8 cellular contexts compared by ENCODE assay signal in the genomic region with DNA sequence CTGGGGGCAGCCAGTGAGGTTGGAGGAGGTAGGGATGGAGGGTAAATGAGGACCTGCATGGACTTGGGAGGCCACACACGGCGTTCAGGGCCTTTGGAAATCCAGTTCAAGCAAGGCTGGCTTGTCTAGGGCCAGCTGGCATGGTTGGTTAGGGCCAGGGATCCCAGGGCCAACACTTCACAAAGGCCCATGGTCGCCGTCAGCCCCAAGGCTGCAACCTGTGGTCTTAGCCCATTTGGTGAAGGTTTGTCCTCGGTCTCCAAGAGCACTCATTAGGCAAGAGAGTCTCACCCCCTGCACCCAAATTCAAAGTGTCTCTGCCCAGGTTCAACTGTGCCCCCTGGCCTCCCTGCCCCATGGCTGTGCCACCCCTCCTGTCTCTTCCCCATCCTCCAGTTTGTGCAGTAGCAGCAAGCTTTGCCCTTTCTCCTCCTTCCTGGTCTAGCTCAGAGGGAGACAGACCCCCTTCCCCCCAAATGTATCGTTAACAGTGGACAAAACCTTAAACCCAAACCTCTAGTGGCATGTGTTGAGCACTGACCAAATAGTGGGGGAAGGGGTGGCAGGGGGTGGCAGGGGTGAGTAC.
A peak's percentile ranks its signal among the peaks of the same experiment; 100 is the strongest.
DNase-seq lines count a peak whose midpoint lies in the region; ATAC-seq and TF ChIP-seq lines count a peak whose summit lies in the region.

No MANE protein-coding gene starts in this region.

- POLR2A ChIA-PET in CD4-positive, alpha-beta memory T cell (lab: Charles Lee; ENCODE audit: partially characterized antibody), result interaction anchor here (1.5 to 2.3 kb wide), 5 partner anchors 182 to 380 kb away, joined by 4 to 10 read pairs (median 7); a partner anchor contains a TSS

- no peak for TF ChIP-seq EP300 in neural cell (conservative IDR thresholded peaks at IDR 0.05; ENCODE audit: poor library complexity, severe bottlenecking)

- peak overlapping the region; percentile 22 to 88 (median 78) for H3K27ac Mint-ChIP-seq in CD4-positive, alpha-beta memory T cell

- peaks cover 0 to 7% of the 10 kb centered on the region in 2 donors for H3K36me3 Mint-ChIP-seq in CD4-positive, alpha-beta memory T cell

- H3K36me3 ChIP-seq in CD4-positive, alpha-beta memory T cell (ENCODE audit: insufficient read depth, low read length), result no peaks in the 10 kb centered on the region
- H3K36me3 ChIP-seq in MG63, result no peaks in the 10 kb centered on the region
- H3K36me3 ChIP-seq in neural cell (ENCODE audit: insufficient read depth, low read length), result no peaks in the 10 kb centered on the region

- ATAC-seq in GM19035 (IDR thresholded peaks at IDR 0.05; ENCODE audit: unreplicated experiment) (no peak), GM21390 (IDR thresholded peaks at IDR 0.05; ENCODE audit: unreplicated experiment) (no peak)

- H3K4me2 ChIP-seq in neural cell (ENCODE audit: low read length), result no peak overlapping the region

- TF ChIP-seq RAD21 in neural cell (conservative IDR thresholded peaks at IDR 0.05), result no peak

- no peak for TF ChIP-seq CTCF in dorsolateral prefrontal cortex (IDR thresholded peaks at IDR 0.05 in 54 of 56, conservative IDR thresholded peaks at IDR 0.05 in 2 of 56; ENCODE audit: low read depth in 1 of 56, partially characterized antibody in 56 of 56)
- no peak for TF ChIP-seq CTCF in neural cell (IDR thresholded peaks at IDR 0.05; ENCODE audit: poor library complexity, severe bottlenecking)

- intact Hi-C loops in CD4-positive, alpha-beta memory T cell (cut with micrococcal nuclease), result loop anchor here (1.0 to 10.0 kb wide), 4 partner anchors 246 to 1023 kb away; a partner anchor contains a TSS
- intact Hi-C loops in dorsolateral prefrontal cortex (cut with DNase I), result loop anchor here in 1 of 2 donors (10.0 kb wide), 1 partner anchor 1016 kb away; no protein-coding TSS in a partner anchor

- no peaks in the 10 kb centered on the region for H3K79me2 ChIP-seq in neural cell (replicated peaks; ENCODE audit: insufficient read depth, low read length)

- peaks cover 0 to 2% (median 0%) of the 10 kb centered on the region in 8 donors for H3K9me3 Mint-ChIP-seq in CD4-positive, alpha-beta memory T cell

- H3K27me3 ChIP-seq in CD4-positive, alpha-beta memory T cell (ENCODE audit: insufficient read depth, low read length), result no peaks in the 10 kb centered on the region
- H3K27me3 ChIP-seq in MG63, result no peaks in the 10 kb centered on the region
- no peaks in the 10 kb centered on the region for H3K27me3 ChIP-seq in dorsolateral prefrontal cortex
- H3K27me3 ChIP-seq in neural cell (ENCODE audit: insufficient read depth, low read depth, low read length), result no peaks in the 10 kb centered on the region

- no peaks in the 10 kb centered on the region for H3K27me3 Mint-ChIP-seq in CD4-positive, alpha-beta memory T cell

- no peak for DNase-seq in CD4-positive, alpha-beta memory T cell
- DNase-seq in MG63, result no peak
- no peak for DNase-seq in dorsolateral prefrontal cortex
- no peak for DNase-seq in NOMO-1 (lab: John Stamatoyannopoulos, UW; ENCODE audit: unreplicated experiment in 2 of 2)
- DNase-seq in NCI-H774 (lab: John Stamatoyannopoulos, UW), result no peak

- peak overlapping the region in 1 of 2 donors; percentile 65 for H3K4me3 ChIP-seq in CD4-positive, alpha-beta memory T cell (ENCODE audit: low read length in 2 of 2)
- H3K4me3 ChIP-seq in MG63, result peak overlapping the region; percentile 57; the same call in 1 of the 2 replicates
- H3K4me3 ChIP-seq in dorsolateral prefrontal cortex, result peak overlapping the region in 55 of 59 donors; percentile 48 to 92 (median 68)
- peak overlapping the region; percentile 77 for H3K4me3 ChIP-seq in neural cell (ENCODE audit: low read length)

- peak overlapping the region; percentile 13 for H3K27ac ChIP-seq in CD4-positive, alpha-beta memory T cell (ENCODE audit: low read depth, low read length)
- H3K27ac ChIP-seq in dorsolateral prefrontal cortex (peak overlapping the region in 41 of 59 donors; percentile 23 to 87 (median 77)), neural cell (ENCODE audit: low read length) (no peak overlapping the region)

- no peaks in the 10 kb centered on the region for H3K9me2 ChIP-seq in neural cell (ENCODE audit: insufficient read depth, low read length)

- CTCF ChIA-PET in CD4-positive, alpha-beta memory T cell (lab: Charles Lee; ENCODE audit: partially characterized antibody), result interaction anchor here (0.6 to 12.7 kb wide), 16 partner anchors 8 to 524 kb away, joined by 3 to 219 read pairs (median 5); a partner anchor contains a TSS

- peaks cover 50% of the 10 kb centered on the region for H3K4me1 ChIP-seq in CD4-positive, alpha-beta memory T cell (ENCODE audit: insufficient read depth, low read length)

- H2AFZ ChIP-seq in neural cell (ENCODE audit: low read depth, low read length), result peak overlapping the region; percentile 76

- peak overlapping the region; percentile 56 for H3K9ac ChIP-seq in neural cell (ENCODE audit: low read length)

- H3K4me1 Mint-ChIP-seq in CD4-positive, alpha-beta memory T cell, result peaks cover 41 to 61% (median 49%) of the 10 kb centered on the region in 4 donors

- H3K4me3 Mint-ChIP-seq in CD4-positive, alpha-beta memory T cell, result peak overlapping the region in 7 of 8 donors; percentile 26 to 90 (median 86)

- H3F3A ChIP-seq in neural cell (ENCODE audit: insufficient read depth, low read length, poor library complexity, severe bottlenecking), result no peaks in the 10 kb centered on the region

- H4K20me1 ChIP-seq in neural cell (ENCODE audit: insufficient read depth), result no peaks in the 10 kb centered on the region

- H3K9me3 ChIP-seq in CD4-positive, alpha-beta memory T cell (ENCODE audit: control insufficient read depth in 1 of 2, low read length in 2 of 2), result no peaks in the 10 kb centered on the region
- no peaks in the 10 kb centered on the region; the same call in 1 of the 2 replicates for H3K9me3 ChIP-seq in MG63
- H3K9me3 ChIP-seq in neural cell (ENCODE audit: low read length), result no peaks in the 10 kb centered on the region

TF ChIP-seq in neural cell, 6 proteins besides CTCF, POLR2A, EP300 and RAD21:
- TF ChIP-seq MXI1 (conservative IDR thresholded peaks at IDR 0.05; ENCODE audit: poor library complexity, severe bottlenecking), result no peak
- no peak for TF ChIP-seq SMC3 (conservative IDR thresholded peaks at IDR 0.05; ENCODE audit: poor library complexity)
- no peak for TF ChIP-seq POLR2AphosphoS5 (IDR thresholded peaks at IDR 0.05)
- TF ChIP-seq, protein P1, sequence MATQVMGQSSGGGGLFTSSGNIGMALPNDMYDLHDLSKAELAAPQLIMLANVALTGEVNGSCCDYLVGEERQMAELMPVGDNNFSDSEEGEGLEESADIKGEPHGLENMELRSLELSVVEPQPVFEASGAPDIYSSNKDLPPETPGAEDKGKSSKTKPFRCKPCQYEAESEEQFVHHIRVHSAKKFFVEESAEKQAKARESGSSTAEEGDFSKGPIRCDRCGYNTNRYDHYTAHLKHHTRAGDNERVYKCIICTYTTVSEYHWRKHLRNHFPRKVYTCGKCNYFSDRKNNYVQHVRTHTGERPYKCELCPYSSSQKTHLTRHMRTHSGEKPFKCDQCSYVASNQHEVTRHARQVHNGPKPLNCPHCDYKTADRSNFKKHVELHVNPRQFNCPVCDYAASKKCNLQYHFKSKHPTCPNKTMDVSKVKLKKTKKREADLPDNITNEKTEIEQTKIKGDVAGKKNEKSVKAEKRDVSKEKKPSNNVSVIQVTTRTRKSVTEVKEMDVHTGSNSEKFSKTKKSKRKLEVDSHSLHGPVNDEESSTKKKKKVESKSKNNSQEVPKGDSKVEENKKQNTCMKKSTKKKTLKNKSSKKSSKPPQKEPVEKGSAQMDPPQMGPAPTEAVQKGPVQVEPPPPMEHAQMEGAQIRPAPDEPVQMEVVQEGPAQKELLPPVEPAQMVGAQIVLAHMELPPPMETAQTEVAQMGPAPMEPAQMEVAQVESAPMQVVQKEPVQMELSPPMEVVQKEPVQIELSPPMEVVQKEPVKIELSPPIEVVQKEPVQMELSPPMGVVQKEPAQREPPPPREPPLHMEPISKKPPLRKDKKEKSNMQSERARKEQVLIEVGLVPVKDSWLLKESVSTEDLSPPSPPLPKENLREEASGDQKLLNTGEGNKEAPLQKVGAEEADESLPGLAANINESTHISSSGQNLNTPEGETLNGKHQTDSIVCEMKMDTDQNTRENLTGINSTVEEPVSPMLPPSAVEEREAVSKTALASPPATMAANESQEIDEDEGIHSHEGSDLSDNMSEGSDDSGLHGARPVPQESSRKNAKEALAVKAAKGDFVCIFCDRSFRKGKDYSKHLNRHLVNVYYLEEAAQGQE (IDR thresholded peaks at IDR 0.05; ENCODE audit: borderline replicate concordance), result no peak
- TF ChIP-seq TAF1 (IDR thresholded peaks at IDR 0.05; ENCODE audit: low read depth), result no peak
- TF ChIP-seq EZH2 (IDR thresholded peaks at IDR 0.05; ENCODE audit: borderline replicate concordance, insufficient read depth, low read length, poor library complexity, severe bottlenecking), result no peak
TF ChIP-seq in neural cell: peak in this region for 0.
